ENCODE assay signal across 9 cellular contexts in genomic region chr3:120182613-120183524, GRCh38.
DNase-seq lines count a peak whose midpoint lies in the region; ATAC-seq and TF ChIP-seq lines count a peak whose summit lies in the region.
"Had no signal": no experiment of that assay in that cellular context is flagged by ENCODE, and none has a peak within 500 bp of the region (broad histone marks: within the 10 kb centered on the region; RNA-seq: fewer than 3 reads in every experiment).

No MANE protein-coding gene starts in this region.

- 87 to 92% methylated on average over 7 of the region's 7 CpGs for WGBS in thyroid gland, 2 donors

- H3K27me3 ChIP-seq in right atrium auricular region (no peaks in the 10 kb centered on the region), Panc1 (ENCODE audit: control insufficient read depth, insufficient read depth, low read length) (no peaks in the 10 kb centered on the region; the same call in 1 of the 2 replicates), thyroid gland (no peaks in the 10 kb centered on the region), HAP-1 (ENCODE audit: low read depth) (no peaks in the 10 kb centered on the region)

- CTCF ChIA-PET in Panc1 (lab: Charles Lee): interaction anchor here (0.7 kb wide), 1 partner anchor 260 kb away, joined by 4 read pairs; no protein-coding TSS in a partner anchor

- H3K4me1 ChIP-seq in right atrium auricular region (no peaks in the 10 kb centered on the region), Panc1 (ENCODE audit: control insufficient read depth, insufficient read depth, low read length) (no peaks in the 10 kb centered on the region), thyroid gland (peaks cover 3% of the 10 kb centered on the region in 2 donors), HAP-1 (no peaks in the 10 kb centered on the region)

- in situ Hi-C loops in Panc1 (cut with HindIII; ENCODE audit: low pct_unique_long_range_greater_than_20kb, low sequenced_read_pairs) (no loop called here), HAP-1 (cut with MboI; ENCODE audit: low sequenced_read_pairs) (no loop called here)

- ATAC-seq in Right ventricle myocardium superior (ENCODE audit: poor library complexity) (peak; percentile 52), Panc1 (peak; percentile 63)
- ATAC-seq: activated CD4-positive, CD25-positive, alpha-beta regulatory T cell treated with anti-CD3 and anti-CD28 coated beads, Interleukin-2, amount 50 U/mL, for 24 hours had no signal

- no peak for TF ChIP-seq POLR2A in thyroid gland (IDR thresholded peaks at IDR 0.05)

- H3K9me3 ChIP-seq in right atrium auricular region: no peaks in the 10 kb centered on the region
- no peaks in the 10 kb centered on the region for H3K9me3 ChIP-seq in Panc1 (ENCODE audit: control insufficient read depth, insufficient read depth, low read depth, low read length)
- H3K9me3 ChIP-seq in thyroid gland: no peaks in the 10 kb centered on the region
- no peaks in the 10 kb centered on the region for H3K9me3 ChIP-seq in HAP-1

- POLR2A ChIA-PET in Panc1 (lab: Charles Lee): no interaction called here

- H3K36me3 ChIP-seq in right atrium auricular region (no peaks in the 10 kb centered on the region), Panc1 (ENCODE audit: control insufficient read depth, insufficient read depth, low read length) (no peaks in the 10 kb centered on the region), thyroid gland (no peaks in the 10 kb centered on the region), HAP-1 (replicated peaks) (no peaks in the 10 kb centered on the region)

- TF ChIP-seq CTCF in right atrium auricular region (IDR thresholded peaks at IDR 0.05): peak in 1 of 2 donors; percentile 56
- TF ChIP-seq CTCF in Panc1 (IDR thresholded peaks at IDR 0.05): peak; percentile 60
- peak; percentile 52 for TF ChIP-seq CTCF in fibroblast of mammary gland (conservative IDR thresholded peaks at IDR 0.05; ENCODE audit: control insufficient read depth, insufficient read depth, low read depth, low read length)
- peak in 4 of 6 experiments; percentile 14 to 41 (median 36) for TF ChIP-seq CTCF in thyroid gland (IDR thresholded peaks at IDR 0.05)

- DNase-seq in Right ventricle myocardium superior: no peak
- no peak for DNase-seq in right atrium auricular region (ENCODE audit: low spot score)
- DNase-seq in Panc1 (ENCODE audit: low read depth, low spot score): no peak
- DNase-seq in fibroblast of mammary gland (ENCODE audit: low read depth): peak; percentile 68
- peak; percentile 13 to 21 for DNase-seq in thyroid gland
- DNase-seq in HAP-1 (ENCODE audit: low spot score in 2 of 2): no peak
- no peak for DNase-seq in hippocampal formation (lab: John Stamatoyannopoulos, UW)
- DNase-seq in NCI-H2081 treated with DMSO at 0.1 percent for 48 hours (lab: John Stamatoyannopoulos, UW): no peak

- no peak overlapping the region for H3K27ac ChIP-seq in right atrium auricular region
- no peak overlapping the region for H3K27ac ChIP-seq in Panc1 (ENCODE audit: low read length)
- H3K27ac ChIP-seq in thyroid gland: no peak overlapping the region

- BruUV-seq in Panc1 (replicated peaks; lab: Mats Ljungman, UMichigan): no TSS peak

- H3K4me3 ChIP-seq in right atrium auricular region (no peak overlapping the region), Panc1 (ENCODE audit: low read depth in 2 of 2, low read length in 2 of 2) (no peak overlapping the region), fibroblast of mammary gland (ENCODE audit: control insufficient read depth, low read depth, low read length) (no peak overlapping the region), thyroid gland (replicated peaks in 1 of 3) (no peak overlapping the region), HAP-1 (no peak overlapping the region)

- intact Hi-C loops in Right ventricle myocardium superior (cut with DNase I) (loop anchor here (5.0 kb wide), 1 partner anchor 291 kb away; no protein-coding TSS in a partner anchor), Panc1 (cut with micrococcal nuclease; ENCODE audit: unreplicated experiment) (no loop called here), thyroid gland (cut with DNase I) (loop anchor here (10.0 kb wide), 1 partner anchor 288 kb away; no protein-coding TSS in a partner anchor)

Comparison
In these comparisons a context has a peak if more than half of its experiments do, and no peak if none do; other contexts are left out.
1. DNase-seq: peak in fibroblast of mammary gland (single experiment) and thyroid gland (2 of 2); none in Right ventricle myocardium superior (single experiment), right atrium auricular region (single experiment), Panc1 (single experiment), HAP-1 (0 of 2), hippocampal formation (0 of 2) and NCI-H2081 treated with DMSO at 0.1 percent for 48 hours (single experiment).